ENCODE assay signal across 27 cellular contexts in the genomic region with DNA sequence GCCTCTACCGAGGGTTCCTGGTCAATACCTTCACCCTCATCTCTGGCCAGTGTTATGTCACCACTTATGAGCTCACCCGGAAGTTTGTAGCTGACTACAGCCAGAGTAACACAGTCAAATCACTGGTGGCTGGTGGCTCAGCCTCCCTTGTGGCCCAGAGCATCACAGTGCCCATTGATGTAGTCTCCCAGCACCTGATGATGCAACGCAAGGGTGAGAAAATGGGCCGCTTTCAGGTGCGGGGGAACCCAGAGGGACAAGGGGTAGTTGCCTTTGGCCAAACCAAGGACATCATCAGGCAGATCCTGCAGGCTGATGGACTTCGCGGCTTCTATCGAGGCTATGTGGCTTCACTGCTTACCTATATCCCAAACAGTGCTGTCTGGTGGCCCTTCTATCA. TPM values are rescaled to one million over a fixed set of nuclear protein-coding genes. Genes with fewer than 3 reads are reported as not detected.
DNase-seq lines count a peak whose midpoint lies in the region; ATAC-seq and TF ChIP-seq lines count a peak whose summit lies in the region.
"Had no signal": no experiment of that assay in that cellular context is flagged by ENCODE, and none has a peak within 500 bp of the region (broad histone marks: within the 10 kb centered on the region; RNA-seq: fewer than 3 reads in every experiment).

No MANE protein-coding gene starts in this region.

- H3K27me3 ChIP-seq in sigmoid colon = no peaks in the 10 kb centered on the region
- H3K27me3 ChIP-seq: ovary, SJSA1 had no signal

- H3K9me3 ChIP-seq in sigmoid colon = no peaks in the 10 kb centered on the region
- H3K9me3 ChIP-seq: ovary, SJSA1 had no signal

- WGBS in sigmoid colon, 2 donors = 95 to 96% methylated on average over 8 of the region's 8 CpGs

- peak overlapping the region; percentile 57 for H3K27ac Mint-ChIP-seq in HFFc6
- peak overlapping the region; percentile 95 for H3K27ac Mint-ChIP-seq in activated T-helper 2 cell treated with anti-CD3 and anti-CD28 coated beads, Interferon-gamma antibody, Interleukin-2, Interleukin-4, amounts not matched to agents 10 μg/mL and 5 μg/mL and 100 μg/mL, durations not matched to agents 14 hours and 24 hours and 36 hours
- H3K27ac Mint-ChIP-seq: type B pancreatic cell had no signal

- intact Hi-C loops in activated T-helper 2 cell treated with anti-CD3 and anti-CD28 coated beads, Interferon-gamma antibody, Interleukin-2, Interleukin-4, amounts not matched to agents 10 μg/mL and 5 μg/mL and 100 μg/mL, durations not matched to agents 14 hours and 24 hours and 36 hours (cut with micrococcal nuclease) = no loop called here
- intact Hi-C loops in sigmoid colon (cut with DNase I) = no loop called here

- peaks cover 19% of the 10 kb centered on the region for H3K4me1 Mint-ChIP-seq in HFFc6 (ENCODE audit: low read depth)
- peaks cover 49% of the 10 kb centered on the region for H3K4me1 Mint-ChIP-seq in activated T-helper 2 cell treated with anti-CD3 and anti-CD28 coated beads, Interferon-gamma antibody, Interleukin-2, Interleukin-4, amounts not matched to agents 10 μg/mL and 5 μg/mL and 100 μg/mL, durations not matched to agents 14 hours and 24 hours and 36 hours (ENCODE audit: low read depth)

- H3K27me3 Mint-ChIP-seq in HFFc6 (ENCODE audit: insufficient read depth) = no peaks in the 10 kb centered on the region
- H3K27me3 Mint-ChIP-seq in activated T-helper 2 cell treated with anti-CD3 and anti-CD28 coated beads, Interferon-gamma antibody, Interleukin-2, Interleukin-4, amounts not matched to agents 10 μg/mL and 5 μg/mL and 100 μg/mL, durations not matched to agents 14 hours and 24 hours and 36 hours (ENCODE audit: low read depth) = no peaks in the 10 kb centered on the region
- H3K27me3 Mint-ChIP-seq: naive thymus-derived CD8-positive, alpha-beta T cell; T-cell; type B pancreatic cell had no signal

- peaks cover 0 to 38% (median 33%) of the 10 kb centered on the region in 4 donors for H3K4me1 ChIP-seq in sigmoid colon

- H3K9me3 Mint-ChIP-seq in HFFc6 = no peaks in the 10 kb centered on the region
- H3K9me3 Mint-ChIP-seq in activated T-helper 2 cell treated with anti-CD3 and anti-CD28 coated beads, Interferon-gamma antibody, Interleukin-2, Interleukin-4, amounts not matched to agents 10 μg/mL and 5 μg/mL and 100 μg/mL, durations not matched to agents 14 hours and 24 hours and 36 hours = no peaks in the 10 kb centered on the region
- H3K9me3 Mint-ChIP-seq: naive thymus-derived CD8-positive, alpha-beta T cell; T-cell; type B pancreatic cell had no signal

- no peak for TF ChIP-seq EP300 in sigmoid colon (IDR thresholded peaks at IDR 0.05)

- TF ChIP-seq POLR2A in sigmoid colon (IDR thresholded peaks at IDR 0.05) = no peak

- TF ChIP-seq CTCF in HFFc6 (IDR thresholded peaks at IDR 0.05) (no peak), sigmoid colon (IDR thresholded peaks at IDR 0.05) (no peak)

- DNase-seq in activated effector memory CD4-positive, alpha-beta T cell treated with anti-CD3 and anti-CD28 coated beads, Interleukin-2, amount 50 U/mL, for 16 hours = peak; percentile 57
- no peak for DNase-seq in activated effector memory CD4-positive, alpha-beta T cell treated with Interleukin-2 at 50 U/mL for 16 hours
- DNase-seq in HFFc6 = no peak
- no peak for DNase-seq in activated T-helper 2 cell treated with anti-CD3 and anti-CD28 coated beads, Interferon-gamma antibody, Interleukin-2, Interleukin-4, amounts not matched to agents 10 μg/mL and 5 μg/mL and 100 μg/mL, durations not matched to agents 14 hours and 24 hours and 36 hours (ENCODE audit: low spot score)
- DNase-seq in sigmoid colon = peak; percentile 60
- DNase-seq: activated CD8-positive, alpha-beta memory T cell treated with anti-CD3 and anti-CD28 coated beads, Interleukin-2, amount 50 U/mL, for 48 hours; activated naive CD4-positive, alpha-beta T cell treated with Interleukin-2 at 50 U/mL for 16 hours; C1 segment of cervical spinal cord; HCEC 1CT; KG1; kidney; naive thymus-derived CD8-positive, alpha-beta T cell; NCI-H1417; NCI-H2029 treated with DMSO at 0.1 percent for 48 hours; NCI-H2227 treated with DMSO at 0.1 percent for 48 hours; NCI-H69; ovary; retina; small intestine; substantia nigra; T-cell had no signal

- H3K4me3 ChIP-seq in sigmoid colon = no peak overlapping the region
- H3K4me3 ChIP-seq: coronary artery, ovary, SJSA1 had no signal

- no peak overlapping the region for H3K4me3 Mint-ChIP-seq in HFFc6
- peak overlapping the region; percentile 76 for H3K4me3 Mint-ChIP-seq in activated T-helper 2 cell treated with anti-CD3 and anti-CD28 coated beads, Interferon-gamma antibody, Interleukin-2, Interleukin-4, amounts not matched to agents 10 μg/mL and 5 μg/mL and 100 μg/mL, durations not matched to agents 14 hours and 24 hours and 36 hours (ENCODE audit: low read depth)
- H3K4me3 Mint-ChIP-seq: T-cell, type B pancreatic cell had no signal

- ATAC-seq in HG03159 (IDR thresholded peaks at IDR 0.05; ENCODE audit: unreplicated experiment) (no peak), HG02759 (IDR thresholded peaks at IDR 0.05; ENCODE audit: unreplicated experiment) (no peak)
- ATAC-seq: naive thymus-derived CD8-positive, alpha-beta T cell; T-cell had no signal

- H3K27ac ChIP-seq in sigmoid colon = no peak overlapping the region
- H3K27ac ChIP-seq: coronary artery, ovary, SJSA1 had no signal

- H3K36me3 Mint-ChIP-seq in HFFc6 (ENCODE audit: low read depth) = peaks cover 20% of the 10 kb centered on the region
- H3K36me3 Mint-ChIP-seq in activated T-helper 2 cell treated with anti-CD3 and anti-CD28 coated beads, Interferon-gamma antibody, Interleukin-2, Interleukin-4, amounts not matched to agents 10 μg/mL and 5 μg/mL and 100 μg/mL, durations not matched to agents 14 hours and 24 hours and 36 hours (ENCODE audit: low read depth) = peaks cover 64% of the 10 kb centered on the region

- peaks cover 5 to 19% (median 7%) of the 10 kb centered on the region in 4 donors for H3K36me3 ChIP-seq in sigmoid colon
- H3K36me3 ChIP-seq: ovary had no signal

RNA-seq across cellular contexts. Expression of a gene that starts 6.2 kb away (rescaled TPM):
- 10 to 100 TPM; 19.6 to 25.2 (median 23.4) TPM for total RNA-seq in HFFc6 (2021; fragmentation: NEBNext Ultra II Directional; extraction: Animal tissue kit (Norgen Biotek cat#: 25700))
- total RNA-seq in activated T-helper 2 cell treated with anti-CD3 and anti-CD28 coated beads, Interferon-gamma antibody, Interleukin-2, Interleukin-4, amounts not matched to agents 10 μg/mL and 5 μg/mL and 100 μg/mL, durations not matched to agents 14 hours and 24 hours and 36 hours = 62.6 and 63.7 TPM in 2 replicates
- total RNA-seq in sigmoid colon = 10 to 100 TPM in 1 of 4 donors, 1 to 10 TPM in 3; 8.6 to 13.3 (median 9.4) TPM
- 10 to 100 TPM in 2 of 3 donors, 1 to 10 TPM in 1; 7.8 to 15.3 (median 11.8) TPM for polyA plus RNA-seq in sigmoid colon

RNA-seq across cellular contexts. Expression of a gene that starts 12.7 kb away (rescaled TPM):
- 10 to 100 TPM; 32.7 to 41.0 (median 39.5) TPM for total RNA-seq in HFFc6 (2021; fragmentation: NEBNext Ultra II Directional; extraction: Animal tissue kit (Norgen Biotek cat#: 25700))
- 115 and 117 TPM in 2 replicates for total RNA-seq in activated T-helper 2 cell treated with anti-CD3 and anti-CD28 coated beads, Interferon-gamma antibody, Interleukin-2, Interleukin-4, amounts not matched to agents 10 μg/mL and 5 μg/mL and 100 μg/mL, durations not matched to agents 14 hours and 24 hours and 36 hours
- total RNA-seq in sigmoid colon = 10 to 100 TPM; 41.1 to 61.2 (median 50.8) TPM
- polyA plus RNA-seq in sigmoid colon = 10 to 100 TPM; 46.2 to 75.1 (median 60.7) TPM

RNA-seq across cellular contexts. Expression of a gene that starts 41.9 kb away (rescaled TPM):
- under 1 TPM in 2 of 6 experiments, not detected in 4; 0.40 to 0.62 TPM for total RNA-seq in HFFc6 (2021; fragmentation: NEBNext Ultra II Directional; extraction: Animal tissue kit (Norgen Biotek cat#: 25700))
- 1.7 and 2.2 TPM in 2 replicates for total RNA-seq in activated T-helper 2 cell treated with anti-CD3 and anti-CD28 coated beads, Interferon-gamma antibody, Interleukin-2, Interleukin-4, amounts not matched to agents 10 μg/mL and 5 μg/mL and 100 μg/mL, durations not matched to agents 14 hours and 24 hours and 36 hours
- total RNA-seq in sigmoid colon = 10 to 100 TPM in 1 of 4 donors, 1 to 10 TPM in 3; 3.9 to 15.9 (median 6.5) TPM
- polyA plus RNA-seq in sigmoid colon = 1 to 10 TPM in 1 of 3 donors, not detected in 2; 1.0 TPM
- total RNA-seq: fibroblast of villous mesenchyme, SJSA1 had no signal

RNA-seq across cellular contexts. Expression of a gene that starts 46.7 kb away (rescaled TPM):
- total RNA-seq in HFFc6 (2021; fragmentation: NEBNext Ultra II Directional; extraction: Animal tissue kit (Norgen Biotek cat#: 25700)) = 1 to 10 TPM in 2 of 6 experiments, under 1 TPM in 4; 0.71 to 1.1 (median 0.83) TPM
- 128 and 132 TPM in 2 replicates for total RNA-seq in activated T-helper 2 cell treated with anti-CD3 and anti-CD28 coated beads, Interferon-gamma antibody, Interleukin-2, Interleukin-4, amounts not matched to agents 10 μg/mL and 5 μg/mL and 100 μg/mL, durations not matched to agents 14 hours and 24 hours and 36 hours
- total RNA-seq in sigmoid colon = 1 to 10 TPM; 1.6 to 2.9 (median 1.8) TPM
- 1 to 10 TPM; 1.4 to 6.3 (median 1.8) TPM for polyA plus RNA-seq in sigmoid colon

RNA-seq across cellular contexts. Expression of a gene that starts 47.8 kb away (rescaled TPM):
- total RNA-seq in HFFc6 (2021; fragmentation: NEBNext Ultra II Directional; extraction: Animal tissue kit (Norgen Biotek cat#: 25700)) = under 1 TPM; 0.45 to 0.65 (median 0.52) TPM
- 5.8 and 7.1 TPM in 2 replicates for total RNA-seq in activated T-helper 2 cell treated with anti-CD3 and anti-CD28 coated beads, Interferon-gamma antibody, Interleukin-2, Interleukin-4, amounts not matched to agents 10 μg/mL and 5 μg/mL and 100 μg/mL, durations not matched to agents 14 hours and 24 hours and 36 hours
- total RNA-seq in sigmoid colon = 1 to 10 TPM in 3 of 4 donors, under 1 TPM in 1; 0.99 to 7.7 (median 7.2) TPM
- polyA plus RNA-seq in sigmoid colon = 1 to 10 TPM in 2 of 3 donors, under 1 TPM in 1; 0.69 to 3.4 (median 3.0) TPM

Comparison
In these comparisons a context has a peak if more than half of its experiments do, and no peak if none do; other contexts are left out.
1. DNase-seq: peak in activated effector memory CD4-positive, alpha-beta T cell treated with anti-CD3 and anti-CD28 coated beads, Interleukin-2, amount 50 U/mL, for 16 hours (single experiment) and sigmoid colon (single experiment); none in activated effector memory CD4-positive, alpha-beta T cell treated with Interleukin-2 at 50 U/mL for 16 hours (single experiment), HFFc6 (single experiment) and activated T-helper 2 cell treated with anti-CD3 and anti-CD28 coated beads, Interferon-gamma antibody, Interleukin-2, Interleukin-4, amounts not matched to agents 10 μg/mL and 5 μg/mL and 100 μg/mL, durations not matched to agents 14 hours and 24 hours and 36 hours (single experiment).